18 cellular contexts compared by ENCODE assay signal in genomic region chr14:97866186-97866585, GRCh38.
DNase-seq lines count a peak whose midpoint lies in the region; ATAC-seq and TF ChIP-seq lines count a peak whose summit lies in the region.
"Had no signal": no experiment of that assay in that cellular context is flagged by ENCODE, and none has a peak within 500 bp of the region (broad histone marks: within the 10 kb centered on the region; RNA-seq: fewer than 3 reads in every experiment).

No MANE protein-coding gene starts in this region.

- H3K27ac Mint-ChIP-seq in activated T-cell treated with anti-CD3 and anti-CD28 coated beads, Interleukin-2, amount 50 U/mL, for 24 hours = peak overlapping the region; percentile 61
- H3K27ac Mint-ChIP-seq in endodermal cell (peak overlapping the region; percentile 56), T-cell (no peak overlapping the region)
- H3K27ac Mint-ChIP-seq: CD4-positive, alpha-beta T cell had no signal

- peak overlapping the region; percentile 28 for H3K4me2 ChIP-seq in neural cell (ENCODE audit: low read length)

- H3K9me3 ChIP-seq in HUES48 (ENCODE audit: control insufficient read depth, insufficient read depth, low read length) = no peaks in the 10 kb centered on the region
- no peaks in the 10 kb centered on the region for H3K9me3 ChIP-seq in endodermal cell (ENCODE audit: control insufficient read depth, low read length)
- no peaks in the 10 kb centered on the region for H3K9me3 ChIP-seq in neural cell (ENCODE audit: low read length)
- H3K9me3 ChIP-seq: BE2C had no signal

- no peaks in the 10 kb centered on the region for H3K9me3 Mint-ChIP-seq in activated T-cell treated with anti-CD3 and anti-CD28 coated beads, Interleukin-2, amount 50 U/mL, for 24 hours
- H3K9me3 Mint-ChIP-seq in endodermal cell (no peaks in the 10 kb centered on the region), T-cell (peaks cover 0 to 3% (median 0%) of the 10 kb centered on the region in 3 donors)
- H3K9me3 Mint-ChIP-seq: CD4-positive, alpha-beta T cell had no signal

- H2AFZ ChIP-seq in neural cell (ENCODE audit: low read depth, low read length) = no peak overlapping the region

- H3K36me3 ChIP-seq in HUES48 (ENCODE audit: control insufficient read depth, insufficient read depth, low read length) (no peaks in the 10 kb centered on the region), endodermal cell (ENCODE audit: control insufficient read depth, insufficient read depth, low read length) (no peaks in the 10 kb centered on the region), neural cell (ENCODE audit: insufficient read depth, low read length) (no peaks in the 10 kb centered on the region)
- H3K36me3 ChIP-seq: BE2C had no signal

- H4K20me1 ChIP-seq in neural cell (ENCODE audit: insufficient read depth) = no peaks in the 10 kb centered on the region

- TF ChIP-seq EP300 in neural cell (conservative IDR thresholded peaks at IDR 0.05; ENCODE audit: poor library complexity, severe bottlenecking) = no peak

- TF ChIP-seq CTCF in endodermal cell (conservative IDR thresholded peaks at IDR 0.05) = no peak
- no peak for TF ChIP-seq CTCF in neural cell (IDR thresholded peaks at IDR 0.05; ENCODE audit: poor library complexity, severe bottlenecking)
- no peak for TF ChIP-seq CTCF in GM20000 (IDR thresholded peaks at IDR 0.05; ENCODE audit: extremely low read depth, missing control alignments)

- H3K4me1 ChIP-seq in HUES48 (ENCODE audit: control insufficient read depth, insufficient read depth, low read length) (peaks cover 18% of the 10 kb centered on the region), endodermal cell (ENCODE audit: control insufficient read depth, insufficient read depth, low read length) (no peaks in the 10 kb centered on the region)
- H3K4me1 ChIP-seq: BE2C had no signal

- TF ChIP-seq RAD21 in neural cell (conservative IDR thresholded peaks at IDR 0.05) = no peak

- ATAC-seq in T-cell (replicated peaks in 1 of 4) = no peak
- ATAC-seq in HG02623 (IDR thresholded peaks at IDR 0.05; ENCODE audit: unreplicated experiment) = no peak
- ATAC-seq: Panc1 had no signal

- peaks cover 19% of the 10 kb centered on the region for H3K4me1 Mint-ChIP-seq in activated T-cell treated with anti-CD3 and anti-CD28 coated beads, Interleukin-2, amount 50 U/mL, for 24 hours (ENCODE audit: low read depth)
- H3K4me1 Mint-ChIP-seq in endodermal cell (no peaks in the 10 kb centered on the region), T-cell (peaks cover 0 to 6% (median 0%) of the 10 kb centered on the region in 3 donors)

- DNase-seq in activated T-cell treated with anti-CD3 and anti-CD28 coated beads, Interleukin-2, amount 50 U/mL, for 24 hours = no peak
- no peak for DNase-seq in activated T-cell treated with anti-CD3 and anti-CD28 coated beads, Interleukin-2, amount 50 U/mL, for 1 hour
- DNase-seq in endodermal cell (no peak), GM20000 (ENCODE audit: low spot score) (no peak), T-cell (no peak)
- DNase-seq: 8988T; BE2C; CD4-positive, alpha-beta T cell; DMS79; HCEC 1CT; MM.1S; NCI-H1092 treated with DMSO at 0.1 percent for 48 hours; NCI-H2227 treated with DMSO at 0.1 percent for 48 hours; NCI-H524 had no signal

- POLR2A ChIA-PET in T-cell (lab: Charles Lee) = no interaction called here

- no peaks in the 10 kb centered on the region for H3K27me3 Mint-ChIP-seq in activated T-cell treated with anti-CD3 and anti-CD28 coated beads, Interleukin-2, amount 50 U/mL, for 24 hours
- H3K27me3 Mint-ChIP-seq in endodermal cell (ENCODE audit: insufficient read depth) (no peaks in the 10 kb centered on the region), T-cell (no peaks in the 10 kb centered on the region)
- H3K27me3 Mint-ChIP-seq: CD4-positive, alpha-beta T cell had no signal

- H3K9me2 ChIP-seq in neural cell (ENCODE audit: insufficient read depth, low read length) = no peaks in the 10 kb centered on the region

- H3K9ac ChIP-seq in HUES48 (ENCODE audit: low read depth, low read length) = peak overlapping the region; percentile 45
- H3K9ac ChIP-seq in endodermal cell (ENCODE audit: extremely low read depth, low read length, poor library complexity, severe bottlenecking) = no peak overlapping the region
- peak overlapping the region; percentile 37 for H3K9ac ChIP-seq in neural cell (ENCODE audit: low read length)

- H3K4me3 ChIP-seq in HUES48 (ENCODE audit: low read depth, low read length) = no peak overlapping the region; the same call in 1 of the 2 replicates
- H3K4me3 ChIP-seq in endodermal cell (ENCODE audit: low read length) = no peak overlapping the region
- H3K4me3 ChIP-seq in neural cell (ENCODE audit: low read length) = peak overlapping the region; percentile 35

- H3K27ac ChIP-seq in HUES48 (ENCODE audit: low read depth, low read length) = peak overlapping the region; percentile 81
- no peak overlapping the region for H3K27ac ChIP-seq in endodermal cell (ENCODE audit: low read depth, low read length)
- H3K27ac ChIP-seq in neural cell (ENCODE audit: low read length) = peak overlapping the region; percentile 90

- no peak overlapping the region for H3K4me3 Mint-ChIP-seq in activated T-cell treated with anti-CD3 and anti-CD28 coated beads, Interleukin-2, amount 50 U/mL, for 24 hours
- no peak overlapping the region for H3K4me3 Mint-ChIP-seq in endodermal cell
- H3K4me3 Mint-ChIP-seq in T-cell = no peak overlapping the region
- H3K4me3 Mint-ChIP-seq: CD4-positive, alpha-beta T cell had no signal

- H3K79me2 ChIP-seq in neural cell (replicated peaks; ENCODE audit: insufficient read depth, low read length) = no peaks in the 10 kb centered on the region

- WGBS in endodermal cell (ENCODE audit: insufficient coverage in 1 of 2, insufficient read length in 1 of 2), 2 experiments = 84 to 90% methylated on average over 1 to 2 of the region's 2 CpGs

- no peaks in the 10 kb centered on the region for H3F3A ChIP-seq in neural cell (ENCODE audit: insufficient read depth, low read length, poor library complexity, severe bottlenecking)

- no peaks in the 10 kb centered on the region for H3K27me3 ChIP-seq in HUES48 (ENCODE audit: control insufficient read depth, insufficient read depth, low read length)
- no peaks in the 10 kb centered on the region for H3K27me3 ChIP-seq in endodermal cell (ENCODE audit: control insufficient read depth, insufficient read depth, low read length, poor library complexity, severe bottlenecking)
- H3K27me3 ChIP-seq in neural cell (ENCODE audit: insufficient read depth, low read depth, low read length) = no peaks in the 10 kb centered on the region
- H3K27me3 ChIP-seq: BE2C had no signal

- no peaks in the 10 kb centered on the region for H3K36me3 Mint-ChIP-seq in activated T-cell treated with anti-CD3 and anti-CD28 coated beads, Interleukin-2, amount 50 U/mL, for 24 hours (ENCODE audit: low read depth)
- H3K36me3 Mint-ChIP-seq in endodermal cell (ENCODE audit: low read depth) (no peaks in the 10 kb centered on the region), T-cell (no peaks in the 10 kb centered on the region)

- CTCF ChIA-PET in T-cell (lab: Charles Lee) = no interaction called here

TF ChIP-seq in neural cell, 6 proteins besides CTCF, POLR2A, EP300 and RAD21:
- TF ChIP-seq TAF1 (IDR thresholded peaks at IDR 0.05; ENCODE audit: low read depth) (no peak), EZH2 (IDR thresholded peaks at IDR 0.05; ENCODE audit: borderline replicate concordance, insufficient read depth, low read length, poor library complexity, severe bottlenecking) (no peak), REST (IDR thresholded peaks at IDR 0.05; ENCODE audit: borderline replicate concordance) (no peak), POLR2AphosphoS5 (IDR thresholded peaks at IDR 0.05) (no peak), MXI1 (conservative IDR thresholded peaks at IDR 0.05; ENCODE audit: poor library complexity, severe bottlenecking) (no peak), SMC3 (conservative IDR thresholded peaks at IDR 0.05; ENCODE audit: poor library complexity) (no peak)
TF ChIP-seq in neural cell: peak in this region for 0.

Comparison
In these comparisons a context has a peak if more than half of its experiments do, and no peak if none do; other contexts are left out.
1. H3K27ac Mint-ChIP-seq: peak in activated T-cell treated with anti-CD3 and anti-CD28 coated beads, Interleukin-2, amount 50 U/mL, for 24 hours (single experiment) and endodermal cell (single experiment); none in T-cell (0 of 2).